Comparison of ENCODE assay signal across 13 cellular contexts in the genomic region with DNA sequence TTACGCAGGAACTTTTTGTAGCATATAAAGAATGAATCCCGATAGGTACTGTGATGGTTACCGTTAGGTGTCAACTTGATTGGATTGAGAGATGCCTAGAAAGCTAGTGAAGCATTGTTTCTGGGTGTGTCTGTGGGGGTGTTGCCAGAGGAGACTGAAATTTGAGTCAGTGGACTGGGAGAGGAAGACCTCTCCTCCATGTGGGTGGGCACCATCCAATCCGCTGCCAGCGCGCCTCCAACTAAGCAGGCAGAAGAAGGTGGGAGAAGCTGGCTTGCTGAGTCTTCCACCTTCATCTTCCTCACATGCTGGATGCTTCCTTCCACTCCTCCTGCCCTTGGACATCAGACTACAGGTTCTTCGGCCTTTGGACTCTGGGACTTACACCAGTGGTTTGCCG. TPM values are rescaled to one million over a fixed set of nuclear protein-coding genes. Genes with fewer than 3 reads are reported as not detected.
DNase-seq lines count a peak whose midpoint lies in the region; ATAC-seq, FAIRE-seq and TF ChIP-seq lines count a peak whose summit lies in the region.
"Had no signal": no experiment of that assay in that cellular context is flagged by ENCODE, and none has a peak within 500 bp of the region (broad histone marks: within the 10 kb centered on the region; RNA-seq: fewer than 3 reads in every experiment).

No MANE protein-coding gene starts in this region.

- H3K9me3 Mint-ChIP-seq in stimulated activated naive CD8-positive, alpha-beta T cell treated with anti-CD3 and anti-CD28 coated beads, Interleukin-15, Interleukin-2, amounts not matched to agents 100 ng/mL and 50 ng/mL, for 24 hours: no peaks in the 10 kb centered on the region
- H3K9me3 Mint-ChIP-seq in natural killer cell treated with Interleukin-12 subunit alpha and Interleukin-12 subunit beta and Interleukin-15 and Interleukin-18, amount 100 ng/mL, for 72 hours: peaks cover 3% of the 10 kb centered on the region

- no peak overlapping the region for H3K27ac ChIP-seq in coronary artery
- H3K27ac ChIP-seq: KMS-11, PC-9 had no signal

- H3K4me3 Mint-ChIP-seq in stimulated activated naive CD8-positive, alpha-beta T cell treated with anti-CD3 and anti-CD28 coated beads, Interleukin-15, Interleukin-2, amounts not matched to agents 100 ng/mL and 50 ng/mL, for 24 hours: peak overlapping the region; percentile 47
- H3K4me3 Mint-ChIP-seq in natural killer cell treated with Interleukin-12 subunit alpha and Interleukin-12 subunit beta and Interleukin-15 and Interleukin-18, amount 100 ng/mL, for 72 hours: peak overlapping the region; percentile 45
- H3K4me3 Mint-ChIP-seq: T-helper 17 cell had no signal

- peaks cover 43% of the 10 kb centered on the region for H3K27me3 Mint-ChIP-seq in stimulated activated naive CD8-positive, alpha-beta T cell treated with anti-CD3 and anti-CD28 coated beads, Interleukin-15, Interleukin-2, amounts not matched to agents 100 ng/mL and 50 ng/mL, for 24 hours
- H3K27me3 Mint-ChIP-seq in natural killer cell treated with Interleukin-12 subunit alpha and Interleukin-12 subunit beta and Interleukin-15 and Interleukin-18, amount 100 ng/mL, for 72 hours: peaks cover 54 to 68% of the 10 kb centered on the region in 2 donors

- H3K36me3 Mint-ChIP-seq in stimulated activated naive CD8-positive, alpha-beta T cell treated with anti-CD3 and anti-CD28 coated beads, Interleukin-15, Interleukin-2, amounts not matched to agents 100 ng/mL and 50 ng/mL, for 24 hours (ENCODE audit: low read depth): peaks cover 5% of the 10 kb centered on the region
- peaks cover 5% of the 10 kb centered on the region for H3K36me3 Mint-ChIP-seq in natural killer cell treated with Interleukin-12 subunit alpha and Interleukin-12 subunit beta and Interleukin-15 and Interleukin-18, amount 100 ng/mL, for 72 hours

- TF ChIP-seq CTCF in coronary artery (IDR thresholded peaks at IDR 0.05): no peak

- FAIRE-seq in urothelium cell line (lab: Jason Lieb, UNC): no peak
- FAIRE-seq: keratinocyte had no signal

- peak overlapping the region; percentile 72 for H3K4me3 ChIP-seq in coronary artery
- H3K4me3 ChIP-seq: PC-9 had no signal

- no peak for ATAC-seq in stimulated activated naive CD8-positive, alpha-beta T cell treated with anti-CD3 and anti-CD28 coated beads, Interleukin-15, Interleukin-2, amounts not matched to agents 100 U/mL and 50 U/mL, for 24 hours
- ATAC-seq in natural killer cell treated with Interleukin-12 subunit alpha and Interleukin-12 subunit beta and Interleukin-15 and Interleukin-18, amount 100 ng/mL, for 72 hours: no peak
- ATAC-seq in GM21381 (IDR thresholded peaks at IDR 0.05; ENCODE audit: unreplicated experiment): no peak
- no peak for ATAC-seq in HG03139 (IDR thresholded peaks at IDR 0.05; ENCODE audit: unreplicated experiment)
- ATAC-seq: HCT116, T-helper 17 cell had no signal

- peaks cover 13% of the 10 kb centered on the region for H3K4me1 Mint-ChIP-seq in stimulated activated naive CD8-positive, alpha-beta T cell treated with anti-CD3 and anti-CD28 coated beads, Interleukin-15, Interleukin-2, amounts not matched to agents 100 ng/mL and 50 ng/mL, for 24 hours (ENCODE audit: low read depth)
- H3K4me1 Mint-ChIP-seq in natural killer cell treated with Interleukin-12 subunit alpha and Interleukin-12 subunit beta and Interleukin-15 and Interleukin-18, amount 100 ng/mL, for 72 hours (ENCODE audit: low read depth in 2 of 2): peaks cover 6 to 9% of the 10 kb centered on the region in 2 donors

- H3K27ac Mint-ChIP-seq in stimulated activated naive CD8-positive, alpha-beta T cell treated with anti-CD3 and anti-CD28 coated beads, Interleukin-15, Interleukin-2, amounts not matched to agents 100 ng/mL and 50 ng/mL, for 24 hours: no peak overlapping the region
- H3K27ac Mint-ChIP-seq in natural killer cell treated with Interleukin-12 subunit alpha and Interleukin-12 subunit beta and Interleukin-15 and Interleukin-18, amount 100 ng/mL, for 72 hours: no peak overlapping the region
- H3K27ac Mint-ChIP-seq: T-helper 17 cell had no signal

- no peak for DNase-seq in stimulated activated naive CD8-positive, alpha-beta T cell treated with anti-CD3 and anti-CD28 coated beads, Interleukin-15, Interleukin-2, amounts not matched to agents 100 U/mL and 50 U/mL, for 24 hours
- no peak for DNase-seq in coronary artery (ENCODE audit: low spot score)
- no peak for DNase-seq in natural killer cell treated with Interleukin-12 subunit alpha and Interleukin-12 subunit beta and Interleukin-15 and Interleukin-18, amount 100 ng/mL, for 72 hours (ENCODE audit: low spot score)
- no peak for DNase-seq in urothelium cell line (ENCODE audit: low spot score)
- no peak for DNase-seq in islet precursor cell
- DNase-seq: T-helper 17 cell had no signal

RNA-seq across cellular contexts. Expression of a gene that starts 40.1 kb away (rescaled TPM):
- 1 to 10 TPM; 3.1 to 7.4 TPM for total RNA-seq in natural killer cell treated with Interleukin-12 subunit alpha and Interleukin-12 subunit beta and Interleukin-15 and Interleukin-18, amount 100 ng/mL, for 72 hours
